25 cellular contexts compared by ENCODE assay signal in the genomic region with DNA sequence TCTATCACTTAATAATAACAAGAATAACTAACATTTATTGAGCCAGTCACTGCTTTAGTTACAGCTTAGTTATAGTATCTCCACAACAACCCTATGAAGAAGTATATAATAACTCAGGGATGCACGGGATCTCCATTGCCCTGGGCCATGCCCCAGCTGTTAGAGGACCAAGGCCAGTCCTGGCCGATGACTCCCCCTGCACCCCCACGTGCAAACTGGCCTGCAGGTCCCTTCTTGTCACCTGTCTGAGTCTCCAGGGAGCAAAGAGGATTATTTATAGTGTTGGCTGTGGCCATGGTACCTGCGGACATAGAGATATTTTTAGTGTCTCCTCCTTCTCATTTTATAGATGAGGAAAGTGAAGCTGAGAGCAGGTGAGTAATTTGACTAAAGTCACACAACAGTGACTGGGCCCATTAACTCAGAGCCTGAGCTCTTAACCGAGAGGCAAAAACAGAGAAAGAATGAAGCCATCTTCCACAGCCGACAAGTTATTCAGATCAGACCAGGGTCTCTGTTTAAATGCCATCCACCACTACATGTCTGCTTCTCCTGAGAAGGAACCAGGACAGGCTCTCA.
A peak's percentile ranks its signal among the peaks of the same experiment; 100 is the strongest.
DNase-seq lines count a peak whose midpoint lies in the region; ATAC-seq and TF ChIP-seq lines count a peak whose summit lies in the region.
"Had no signal": no experiment of that assay in that cellular context is flagged by ENCODE, and none has a peak within 500 bp of the region (broad histone marks: within the 10 kb centered on the region; RNA-seq: fewer than 3 reads in every experiment).

No MANE protein-coding gene starts in this region.

- ATAC-seq in GM19043 (IDR thresholded peaks at IDR 0.05; ENCODE audit: low read depth, unreplicated experiment) (peak; percentile 50), GM21576 (IDR thresholded peaks at IDR 0.05; ENCODE audit: unreplicated experiment) (peak; percentile 67), HG03095 (IDR thresholded peaks at IDR 0.05; ENCODE audit: unreplicated experiment) (peak; percentile 57), foreskin keratinocyte (peak; percentile 7), HG02938 (IDR thresholded peaks at IDR 0.05; ENCODE audit: unreplicated experiment) (no peak)
- no peak for ATAC-seq in naive thymus-derived CD4-positive, alpha-beta T cell
- ATAC-seq: activated CD8-positive, alpha-beta T cell treated with anti-CD3 and anti-CD28 coated beads for 36 hours had no signal

- H3K27me3 Mint-ChIP-seq in naive thymus-derived CD4-positive, alpha-beta T cell: peaks cover 0 to 14% (median 2%) of the 10 kb centered on the region in 5 donors
- H3K27me3 Mint-ChIP-seq: activated CD8-positive, alpha-beta T cell treated with anti-CD3 and anti-CD28 coated beads for 36 hours; activated T-cell treated with anti-CD3 and anti-CD28 coated beads, Interleukin-2, amount 50 U/mL, for 24 hours; CD4-positive, CD25-positive, alpha-beta regulatory T cell had no signal

- no peak overlapping the region for H3K27ac ChIP-seq in foreskin keratinocyte
- H3K27ac ChIP-seq in naive thymus-derived CD4-positive, alpha-beta T cell (ENCODE audit: low read depth, low read length): no peak overlapping the region
- H3K27ac ChIP-seq: cardiac muscle cell, skin epidermis had no signal

- no peak overlapping the region for H3K4me3 ChIP-seq in naive thymus-derived CD4-positive, alpha-beta T cell (ENCODE audit: low read length)
- H3K4me3 ChIP-seq: cardiac muscle cell, heart left ventricle, skin epidermis had no signal

- POLR2A ChIA-PET in naive thymus-derived CD4-positive, alpha-beta T cell (lab: Charles Lee): no interaction called here

- H3K36me3 Mint-ChIP-seq in naive thymus-derived CD4-positive, alpha-beta T cell: no peaks in the 10 kb centered on the region
- H3K36me3 Mint-ChIP-seq: CD4-positive, CD25-positive, alpha-beta regulatory T cell had no signal

- no peaks in the 10 kb centered on the region for H3K9me3 ChIP-seq in naive thymus-derived CD4-positive, alpha-beta T cell (ENCODE audit: control insufficient read depth in 2 of 3, low read length in 3 of 3)
- H3K9me3 ChIP-seq: heart left ventricle had no signal

- no peaks in the 10 kb centered on the region for H3K27me3 ChIP-seq in foreskin keratinocyte
- no peaks in the 10 kb centered on the region for H3K27me3 ChIP-seq in naive thymus-derived CD4-positive, alpha-beta T cell (ENCODE audit: control insufficient read depth in 2 of 2, insufficient read depth in 2 of 2, low read length in 2 of 2)
- H3K27me3 ChIP-seq: cardiac muscle cell, heart left ventricle had no signal

- no peak for TF ChIP-seq CTCF in foreskin keratinocyte (conservative IDR thresholded peaks at IDR 0.05)

- DNase-seq in foreskin keratinocyte (no peak), NCI-H146 (lab: John Stamatoyannopoulos, UW) (no peak)
- DNase-seq in naive thymus-derived CD4-positive, alpha-beta T cell: no peak
- DNase-seq: activated CD4-positive, CD25-positive, alpha-beta regulatory T cell; activated CD8-positive, alpha-beta T cell treated with anti-CD3 and anti-CD28 coated beads for 36 hours; activated naive CD4-positive, alpha-beta T cell; activated T-cell treated with anti-CD3 and anti-CD28 coated beads, Interleukin-2, amount 50 U/mL, for 24 hours; amygdala; CD4-positive, CD25-positive, alpha-beta regulatory T cell; DMS53; H7; midbrain; NCI-H1105 treated with DMSO at 0.1 percent for 48 hours; NCI-H2107; NCI-H510A treated with DMSO at 0.1 percent for 48 hours; posterior cingulate gyrus; stimulated activated naive CD4-positive, alpha-beta T cell treated with Interleukin-2 at 50 U/mL for 16 hours had no signal

- H3K27ac Mint-ChIP-seq in naive thymus-derived CD4-positive, alpha-beta T cell: no peak overlapping the region
- H3K27ac Mint-ChIP-seq: activated CD8-positive, alpha-beta T cell treated with anti-CD3 and anti-CD28 coated beads for 36 hours; activated T-cell treated with anti-CD3 and anti-CD28 coated beads, Interleukin-2, amount 50 U/mL, for 24 hours; CD4-positive, CD25-positive, alpha-beta regulatory T cell; dendritic cell treated with granulocyte-macrophage colony-stimulating factor and Interleukin-4, amounts not matched to agents 40 ng/mL and 50 ng/mL, for 4 days had no signal

- no peaks in the 10 kb centered on the region for H3K36me3 ChIP-seq in naive thymus-derived CD4-positive, alpha-beta T cell (ENCODE audit: control insufficient read depth in 2 of 3, insufficient read depth in 3 of 3, low read length in 3 of 3)
- H3K36me3 ChIP-seq: cardiac muscle cell, heart left ventricle had no signal

- H3K9me3 Mint-ChIP-seq in naive thymus-derived CD4-positive, alpha-beta T cell: no peaks in the 10 kb centered on the region
- H3K9me3 Mint-ChIP-seq: activated CD8-positive, alpha-beta T cell treated with anti-CD3 and anti-CD28 coated beads for 36 hours; activated T-cell treated with anti-CD3 and anti-CD28 coated beads, Interleukin-2, amount 50 U/mL, for 24 hours; CD4-positive, CD25-positive, alpha-beta regulatory T cell; dendritic cell treated with granulocyte-macrophage colony-stimulating factor and Interleukin-4, amounts not matched to agents 40 ng/mL and 50 ng/mL, for 4 days had no signal

- H3K4me3 Mint-ChIP-seq in naive thymus-derived CD4-positive, alpha-beta T cell: no peak overlapping the region
- H3K4me3 Mint-ChIP-seq: activated CD8-positive, alpha-beta T cell treated with anti-CD3 and anti-CD28 coated beads for 36 hours; activated T-cell treated with anti-CD3 and anti-CD28 coated beads, Interleukin-2, amount 50 U/mL, for 24 hours; CD4-positive, CD25-positive, alpha-beta regulatory T cell; dendritic cell treated with granulocyte-macrophage colony-stimulating factor and Interleukin-4, amounts not matched to agents 40 ng/mL and 50 ng/mL, for 4 days had no signal

- intact Hi-C loops in naive thymus-derived CD4-positive, alpha-beta T cell (cut with micrococcal nuclease): no loop called here

- H3K4me1 Mint-ChIP-seq in naive thymus-derived CD4-positive, alpha-beta T cell: peaks cover 0 to 5% (median 0%) of the 10 kb centered on the region in 7 donors
- H3K4me1 Mint-ChIP-seq: CD4-positive, CD25-positive, alpha-beta regulatory T cell had no signal

- CTCF ChIA-PET in naive thymus-derived CD4-positive, alpha-beta T cell (lab: Charles Lee): no interaction called here

- H3K4me1 ChIP-seq in foreskin keratinocyte: no peaks in the 10 kb centered on the region
- H3K4me1 ChIP-seq in naive thymus-derived CD4-positive, alpha-beta T cell (ENCODE audit: control insufficient read depth in 2 of 2, insufficient read depth in 2 of 2, low read length in 2 of 2): no peaks in the 10 kb centered on the region

Comparison
In these comparisons a context has a peak if more than half of its experiments do, and no peak if none do; other contexts are left out.
1. ATAC-seq: peak in GM19043 (single experiment), GM21576 (single experiment), HG03095 (single experiment) and foreskin keratinocyte (single experiment); none in naive thymus-derived CD4-positive, alpha-beta T cell (single experiment) and HG02938 (single experiment).